Comparison of ENCODE assay signal across 39 cellular contexts in genomic region chr1:110418729-110419128, GRCh38. TPM values are rescaled to one million over a fixed set of nuclear protein-coding genes. Genes with fewer than 3 reads are reported as not detected.
"Had no signal": no experiment of that assay in that cellular context is flagged by ENCODE, and none has a peak within 500 bp of the region (broad histone marks: within the 10 kb centered on the region; RNA-seq: fewer than 3 reads in every experiment).

No MANE protein-coding gene starts in this region.

- H3K4me3 ChIP-seq: MG63 had no signal

- DNase-seq: Karpas-422, Kasumi-1, MG63, MM.1S, MV-4-11, NCI-H1048, NCI-H1092, NCI-H1092 treated with DMSO at 0.1 percent for 48 hours, NCI-H1105, NCI-H1105 treated with DMSO at 0.1 percent for 48 hours, NCI-H1417, NCI-H1417 treated with DMSO at 0.1 percent for 48 hours, NCI-H1436, NCI-H1436 treated with DMSO at 0.1 percent for 48 hours, NCI-H146, NCI-H1694, NCI-H1694 treated with DMSO at 0.1 percent for 48 hours, NCI-H187, NCI-H187 treated with DMSO at 0.1 percent for 48 hours, NCI-H1930, NCI-H2029, NCI-H2029 treated with DMSO at 0.1 percent for 48 hours, NCI-H2081, NCI-H2081 treated with DMSO at 0.1 percent for 48 hours, NCI-H2107, NCI-H2171, NCI-H2171 treated with DMSO at 0.1 percent for 48 hours, NCI-H2227 treated with DMSO at 0.1 percent for 48 hours, NCI-H226, NCI-H345, NCI-H446, NCI-H446 treated with DMSO at 0.1 percent for 48 hours, NCI-H510A, NCI-H510A treated with DMSO at 0.1 percent for 48 hours, NCI-H524, NCI-H524 treated with DMSO at 0.1 percent for 48 hours had no signal

- H3K36me3 ChIP-seq: MG63 had no signal

RNA-seq across cellular contexts. Expression of gene PROK1, which starts 32.2 kb away (rescaled TPM):
- total RNA-seq: LHCN-M2, MCF 10A, NCI-H460 had no signal
